Comparison of ENCODE assay signal across 8 cellular contexts in genomic region chr6:1312193-1312443, GRCh38. TPM values are rescaled to one million over a fixed set of nuclear protein-coding genes. Genes with fewer than 3 reads are reported as not detected.
A peak's percentile ranks its signal among the peaks of the same experiment; 100 is the strongest.
DNase-seq lines count a peak whose midpoint lies in the region; ATAC-seq, FAIRE-seq and TF ChIP-seq lines count a peak whose summit lies in the region.

No MANE protein-coding gene starts in this region.

- H3K4me2 ChIP-seq in astrocyte (ENCODE audit: low read length), result peak overlapping the region; percentile 82

- H3K79me2 ChIP-seq in astrocyte (ENCODE audit: insufficient read depth, low read length), result no peaks in the 10 kb centered on the region

- H3K27ac ChIP-seq in astrocyte (ENCODE audit: low read depth, low read length) (no peak overlapping the region), layer of hippocampus (ENCODE audit: low read depth, low read length) (peak overlapping the region; percentile 52), stomach smooth muscle (ENCODE audit: low read length) (peak overlapping the region; percentile 41)

- DNase-seq in T-helper 1 cell (no peak), astrocyte (ENCODE audit: low read depth) (no peak)

- no peaks in the 10 kb centered on the region for H3K9me3 ChIP-seq in astrocyte (ENCODE audit: insufficient read depth, low read depth, low read length)
- H3K9me3 ChIP-seq in stomach smooth muscle (ENCODE audit: control insufficient read depth in 2 of 2, low read length in 2 of 2), result no peaks in the 10 kb centered on the region

- H3K27me3 ChIP-seq in astrocyte (ENCODE audit: insufficient read depth, low read length), result peaks cover 68% of the 10 kb centered on the region
- H3K27me3 ChIP-seq in layer of hippocampus (ENCODE audit: control insufficient read depth, insufficient read depth, low read length), result peaks cover 12% of the 10 kb centered on the region
- peaks cover 12 to 13% of the 10 kb centered on the region in 2 donors for H3K27me3 ChIP-seq in stomach smooth muscle (ENCODE audit: control insufficient read depth in 1 of 2, insufficient read depth in 2 of 2, low read length in 2 of 2)

- H3K9ac ChIP-seq in astrocyte (ENCODE audit: low read length) (no peak overlapping the region), stomach smooth muscle (ENCODE audit: low read length in 2 of 2) (peak overlapping the region; percentile 51 to 58)

- H3K4me1 Mint-ChIP-seq in T-helper 1 cell treated with Interleukin-12 subunit alpha and Interleukin-12 subunit beta and Interleukin-4 antibody, amounts not matched to agents 30 μg/mL and 1 μg/mL, for 36 hours (ENCODE audit: low read depth), result peaks cover 16% of the 10 kb centered on the region
- peaks cover 5% of the 10 kb centered on the region for H3K4me1 Mint-ChIP-seq in astrocyte (ENCODE audit: low read depth, unreplicated experiment)

- FAIRE-seq in astrocyte (lab: Jason Lieb, UNC), result no peak

- peak overlapping the region; percentile 52 for H2AFZ ChIP-seq in astrocyte (ENCODE audit: low read depth, low read length)

- TF ChIP-seq CTCF in astrocyte (IDR thresholded peaks at IDR 0.05; ENCODE audit: insufficient read depth, low read depth, low read length), result no peak

- H3K36me3 ChIP-seq in astrocyte (ENCODE audit: insufficient read depth, low read length) (no peaks in the 10 kb centered on the region), stomach smooth muscle (ENCODE audit: control insufficient read depth in 2 of 2, insufficient read depth in 2 of 2, low read length in 2 of 2) (no peaks in the 10 kb centered on the region)

- H3K4me1 ChIP-seq in astrocyte (ENCODE audit: insufficient read depth, low read length) (peaks cover 17% of the 10 kb centered on the region), stomach smooth muscle (ENCODE audit: control insufficient read depth, insufficient read depth, low read length) (peaks cover 15% of the 10 kb centered on the region)

- H3K4me3 ChIP-seq in astrocyte (ENCODE audit: insufficient read depth, low read depth, low read length) (peak overlapping the region; percentile 46), stomach smooth muscle (ENCODE audit: low read length in 2 of 2) (peak overlapping the region; percentile 56 to 75)

- no peaks in the 10 kb centered on the region for H3K36me3 Mint-ChIP-seq in T-helper 1 cell treated with Interleukin-12 subunit alpha and Interleukin-12 subunit beta and Interleukin-4 antibody, amounts not matched to agents 30 μg/mL and 1 μg/mL, for 36 hours (ENCODE audit: low read depth)
- no peaks in the 10 kb centered on the region for H3K36me3 Mint-ChIP-seq in astrocyte (ENCODE audit: low read depth, unreplicated experiment)

- H3K4me3 Mint-ChIP-seq in T-helper 1 cell treated with Interleukin-12 subunit alpha and Interleukin-12 subunit beta and Interleukin-4 antibody, amounts not matched to agents 30 μg/mL and 1 μg/mL, for 36 hours, result peak overlapping the region; percentile 42
- peak overlapping the region; percentile 70 for H3K4me3 Mint-ChIP-seq in astrocyte (ENCODE audit: unreplicated experiment)

- ATAC-seq in HG02884 (IDR thresholded peaks at IDR 0.05; ENCODE audit: unreplicated experiment) (no peak), GM21423 (IDR thresholded peaks at IDR 0.05; ENCODE audit: unreplicated experiment) (no peak), HG02763 (IDR thresholded peaks at IDR 0.05; ENCODE audit: unreplicated experiment) (no peak)

- no peaks in the 10 kb centered on the region for H3K9me3 Mint-ChIP-seq in T-helper 1 cell treated with Interleukin-12 subunit alpha and Interleukin-12 subunit beta and Interleukin-4 antibody, amounts not matched to agents 30 μg/mL and 1 μg/mL, for 36 hours
- peaks cover 5% of the 10 kb centered on the region for H3K9me3 Mint-ChIP-seq in astrocyte (ENCODE audit: unreplicated experiment)

- H3K27ac Mint-ChIP-seq in T-helper 1 cell treated with Interleukin-12 subunit alpha and Interleukin-12 subunit beta and Interleukin-4 antibody, amounts not matched to agents 30 μg/mL and 1 μg/mL, for 36 hours, result peak overlapping the region; percentile 57
- H3K27ac Mint-ChIP-seq in astrocyte (ENCODE audit: unreplicated experiment), result peak overlapping the region; percentile 81

- no peaks in the 10 kb centered on the region for H4K20me1 ChIP-seq in astrocyte (ENCODE audit: insufficient read depth, low read length)

- peaks cover 73% of the 10 kb centered on the region for H3K27me3 Mint-ChIP-seq in T-helper 1 cell treated with Interleukin-12 subunit alpha and Interleukin-12 subunit beta and Interleukin-4 antibody, amounts not matched to agents 30 μg/mL and 1 μg/mL, for 36 hours (ENCODE audit: low read depth)
- peaks cover 70% of the 10 kb centered on the region for H3K27me3 Mint-ChIP-seq in astrocyte (ENCODE audit: low read depth, unreplicated experiment)

RNA-seq across cellular contexts. Expression of gene FOXQ1, which starts 0.2 kb away (rescaled TPM):
- 0.24 and 0.39 TPM in 2 replicates for total RNA-seq in astrocyte
